In the genomic region with DNA sequence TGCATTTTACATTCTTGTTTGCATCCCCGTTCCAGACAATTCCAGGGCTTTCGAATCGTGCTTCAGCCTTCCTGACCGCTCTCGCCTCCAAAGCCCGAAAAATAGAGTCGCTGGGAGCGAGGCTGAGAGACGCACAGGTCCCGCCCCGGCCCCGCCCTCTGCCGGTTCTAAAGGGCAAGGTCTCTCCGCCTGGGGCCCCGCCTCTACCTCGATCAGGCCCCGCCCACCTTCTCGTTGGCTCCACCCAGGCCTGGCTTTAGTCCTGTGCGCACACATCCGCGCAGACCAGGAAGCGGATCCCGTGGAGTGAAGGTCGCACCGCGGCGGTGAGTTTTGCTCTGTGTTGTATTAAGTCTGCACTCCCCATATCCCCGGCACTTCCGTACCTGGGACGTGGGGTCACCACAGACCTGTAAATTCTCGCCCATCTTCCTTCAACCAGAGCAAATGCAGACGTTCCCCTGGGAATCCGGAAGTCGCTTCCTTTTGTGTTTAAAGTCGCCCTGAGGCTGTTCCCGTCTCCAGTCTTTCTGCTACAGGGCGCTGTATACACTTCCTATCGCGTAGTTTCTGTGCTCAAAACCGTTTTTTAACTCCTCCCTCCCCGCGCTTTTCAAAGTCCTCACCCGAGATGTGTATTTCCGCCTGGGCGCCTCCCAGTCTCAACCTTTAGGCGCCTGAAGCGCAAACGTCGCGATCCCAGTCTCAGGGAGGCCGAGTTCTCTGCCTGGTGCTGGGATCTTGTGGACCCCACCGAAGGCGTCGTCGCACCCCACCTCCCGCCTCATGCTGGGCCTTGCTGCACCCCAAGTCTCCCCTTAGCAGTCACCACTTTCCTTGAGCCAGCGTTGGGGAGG, we compare ENCODE assay signal across 8 cellular contexts. TPM values are rescaled to one million over a fixed set of nuclear protein-coding genes. Genes with fewer than 3 reads are reported as not detected.
DNase-seq lines count a peak whose midpoint lies in the region; ATAC-seq and TF ChIP-seq lines count a peak whose summit lies in the region.

ZNF701 (plus strand) TSS at position 283 of the 857 bp plus-strand sequence. CDS start 3,861 bp downstream, outside the sequence.

- ATAC-seq in GM21447 (IDR thresholded peaks at IDR 0.05; ENCODE audit: unreplicated experiment): peak; percentile 92

- H3K27ac Mint-ChIP-seq in Caco-2 (ENCODE audit: unreplicated experiment) (peak within 1 kb of the TSS; percentile 90), IgD-negative memory B cell (peak within 1 kb of the TSS; percentile 88 to 96 (median 91))
- H3K27ac Mint-ChIP-seq in activated naive CD4-positive, alpha-beta T cell treated with anti-CD3 and anti-CD28 coated beads, Interleukin-2, amount 10 ng/mL, durations not matched to agents 7 days and 5 days: peak within 1 kb of the TSS; percentile 93

- intact Hi-C loops in Caco-2 (cut with micrococcal nuclease; ENCODE audit: unreplicated experiment): loop anchor here (1.0 kb wide), 2 partner anchors 31 to 43 kb away; partner anchors contain the start of gene ZNF808

- H3K36me3 Mint-ChIP-seq in Caco-2 (ENCODE audit: insufficient read depth, unreplicated experiment) (peaks cover 65% of the 10 kb centered on the region), IgD-negative memory B cell (peaks cover 22% of the 10 kb centered on the region)
- peaks cover 69% of the 10 kb centered on the region for H3K36me3 Mint-ChIP-seq in activated naive CD4-positive, alpha-beta T cell treated with anti-CD3 and anti-CD28 coated beads, Interleukin-2, amount 10 ng/mL, durations not matched to agents 7 days and 5 days

- H3K27me3 ChIP-seq in Caco-2 (replicated peaks; ENCODE audit: control insufficient read depth, insufficient read depth, low read length) (no peaks in the 10 kb centered on the region), SJCRH30 (no peaks in the 10 kb centered on the region)

- H3K4me1 ChIP-seq in Caco-2 (0 out of 2 replicates have a peak, but pooled peaks cover 3% of the 10 kb centered on the region), SJCRH30 (no peaks in the 10 kb centered on the region)

- CTCF ChIA-PET in Caco-2 (lab: Charles Lee): no interaction called here
- CTCF ChIA-PET in activated naive CD4-positive, alpha-beta T cell treated with anti-CD3 and anti-CD28 coated beads, Interleukin-2, amount 10 ng/mL, durations not matched to agents 7 days and 5 days (lab: Charles Lee): no interaction called here

- TF ChIP-seq CTCF in Caco-2 (IDR thresholded peaks at IDR 0.05; ENCODE audit: insufficient read depth in 1 of 2, low read depth in 1 of 2, low read length in 1 of 2, severe bottlenecking in 1 of 2, unreplicated experiment in 1 of 2): peak; percentile 12 to 42

- H3K27ac ChIP-seq in SJCRH30 (peak within 1 kb of the TSS; percentile 77), substantia nigra (ENCODE audit: low read depth, low read length, poor library complexity, severe bottlenecking) (peak within 1 kb of the TSS; percentile 70)

- DNase-seq in Caco-2 (peak; percentile 96 to 98), SJCRH30 (peak; percentile 93 to 95), germinal center (ENCODE audit: low spot score) (peak; percentile 93), non-pigmented ciliary epithelial cell (ENCODE audit: low read depth) (peak; percentile 62), substantia nigra (lab: John Stamatoyannopoulos, UW) (peak; percentile 61 to 97 (median 92))
- peak; percentile 96 for DNase-seq in activated naive CD4-positive, alpha-beta T cell treated with anti-CD3 and anti-CD28 coated beads, Interleukin-2, amount 10 ng/mL, durations not matched to agents 7 days and 5 days

- peak within 1 kb of the TSS; percentile 77 for H3K4me3 ChIP-seq in Caco-2 (ENCODE audit: low read depth, low read length)
- H3K4me3 ChIP-seq in SJCRH30: peak within 1 kb of the TSS; percentile 84

- peaks cover 1% of the 10 kb centered on the region; the same call in 1 of the 2 replicates for H3K36me3 ChIP-seq in Caco-2 (ENCODE audit: control insufficient read depth, insufficient read depth, low read length)
- H3K36me3 ChIP-seq in SJCRH30: peaks cover 25% of the 10 kb centered on the region

- H3K9me3 Mint-ChIP-seq in Caco-2 (ENCODE audit: unreplicated experiment): peaks cover 22% of the 10 kb centered on the region
- peaks cover 6 to 33% (median 30%) of the 10 kb centered on the region in 3 donors for H3K9me3 Mint-ChIP-seq in IgD-negative memory B cell
- peaks cover 51% of the 10 kb centered on the region for H3K9me3 Mint-ChIP-seq in activated naive CD4-positive, alpha-beta T cell treated with anti-CD3 and anti-CD28 coated beads, Interleukin-2, amount 10 ng/mL, durations not matched to agents 7 days and 5 days

- H3K4me1 Mint-ChIP-seq in Caco-2 (ENCODE audit: low read depth, unreplicated experiment) (peaks cover 10% of the 10 kb centered on the region), IgD-negative memory B cell (peaks cover 15 to 26% (median 17%) of the 10 kb centered on the region in 3 donors)
- peaks cover 36% of the 10 kb centered on the region for H3K4me1 Mint-ChIP-seq in activated naive CD4-positive, alpha-beta T cell treated with anti-CD3 and anti-CD28 coated beads, Interleukin-2, amount 10 ng/mL, durations not matched to agents 7 days and 5 days

- BruUV-seq in Caco-2 (replicated peaks; lab: Mats Ljungman, UMichigan): TSS peak; percentile 67

- H3K27me3 Mint-ChIP-seq in Caco-2 (ENCODE audit: insufficient read depth, unreplicated experiment) (no peaks in the 10 kb centered on the region), IgD-negative memory B cell (no peaks in the 10 kb centered on the region)
- H3K27me3 Mint-ChIP-seq in activated naive CD4-positive, alpha-beta T cell treated with anti-CD3 and anti-CD28 coated beads, Interleukin-2, amount 10 ng/mL, durations not matched to agents 7 days and 5 days: no peaks in the 10 kb centered on the region

- H3K4me3 Mint-ChIP-seq in Caco-2 (ENCODE audit: unreplicated experiment): peak within 1 kb of the TSS; percentile 75
- H3K4me3 Mint-ChIP-seq in IgD-negative memory B cell: peak within 1 kb of the TSS; percentile 94 to 98 (median 96)
- H3K4me3 Mint-ChIP-seq in activated naive CD4-positive, alpha-beta T cell treated with anti-CD3 and anti-CD28 coated beads, Interleukin-2, amount 10 ng/mL, durations not matched to agents 7 days and 5 days: peak within 1 kb of the TSS; percentile 77

- peaks cover 2% of the 10 kb centered on the region; the same call in 1 of the 2 replicates for H3K9me3 ChIP-seq in Caco-2
- H3K9me3 ChIP-seq in SJCRH30 (replicated peaks): no peaks in the 10 kb centered on the region; the same call in 1 of the 2 replicates

- POLR2A ChIA-PET in Caco-2 (lab: Charles Lee): interaction anchor here (0.6 kb wide), 1 partner anchor 36 kb away, joined by 6 read pairs; no protein-coding TSS in a partner anchor

RNA-seq across cellular contexts. Expression of gene ZNF701, which starts in this region (rescaled TPM):
- 17.5 and 19.6 TPM in 2 replicates for total RNA-seq in Caco-2 (2022)
- polyA plus RNA-seq in IgD-negative memory B cell: 18.3 TPM
- total RNA-seq in SJCRH30 (2014; rRNA removed; shearing (Covaris generic)): 13.7 and 14.8 TPM in 2 replicates

Comparison
In these comparisons a context has a peak if more than half of its experiments do, and no peak if none do; other contexts are left out.
1. Peak in every context shown above with its lines: DNase-seq, ATAC-seq, H3K4me3 ChIP-seq and H3K27ac ChIP-seq.